ENCODE assay signal across 8 cellular contexts in the genomic region with DNA sequence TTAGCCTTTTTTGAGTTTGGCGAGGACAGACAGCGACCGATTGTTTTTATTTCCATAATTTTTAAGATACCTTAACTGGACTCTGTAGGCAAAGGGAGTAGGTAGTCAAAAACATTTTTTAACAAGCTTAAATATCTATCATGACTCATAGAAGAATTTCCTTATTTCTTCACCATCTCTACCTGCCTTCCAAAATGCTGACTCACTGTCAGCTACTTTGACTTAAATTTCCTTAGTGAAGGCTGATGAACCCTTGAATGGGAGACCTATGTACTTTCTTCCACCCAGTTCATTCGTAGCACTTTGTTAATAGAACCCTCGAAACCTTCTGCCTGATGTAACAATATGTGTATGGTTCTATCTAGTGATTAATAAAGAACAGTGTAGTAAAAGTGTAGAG. TPM values are rescaled to one million over a fixed set of nuclear protein-coding genes. Genes with fewer than 3 reads are reported as not detected.
DNase-seq lines count a peak whose midpoint lies in the region; ATAC-seq, FAIRE-seq and TF ChIP-seq lines count a peak whose summit lies in the region.

No MANE protein-coding gene starts in this region.

- H3K4me3 ChIP-seq in CD4-positive, CD25-positive, alpha-beta regulatory T cell (ENCODE audit: low read depth, low read length) = peak overlapping the region; percentile 96
- H3K4me3 ChIP-seq in GM12878 (peak overlapping the region; percentile 94), mucosa of stomach (ENCODE audit: low read length) (no peak overlapping the region), pancreas (no peak overlapping the region)

- in situ Hi-C loops in GM12878 (cut with MboI) = no loop called here

- intact Hi-C loops in GM12878 (cut with micrococcal nuclease; ENCODE audit: unreplicated experiment) (loop anchor here (10.0 kb wide), 1 partner anchor 290 kb away; no protein-coding TSS in a partner anchor), pancreas (cut with DNase I) (no loop called here)

- peaks cover 25% of the 10 kb centered on the region for H3K4me1 ChIP-seq in CD4-positive, CD25-positive, alpha-beta regulatory T cell (ENCODE audit: control insufficient read depth, insufficient read depth, low read length, poor library complexity, severe bottlenecking)
- H3K4me1 ChIP-seq in GM12878 (ENCODE audit: control insufficient read depth, insufficient read depth, low read length) = no peaks in the 10 kb centered on the region
- H3K4me1 ChIP-seq in mucosa of stomach (ENCODE audit: control insufficient read depth, insufficient read depth, low read length) = peaks cover 6% of the 10 kb centered on the region
- H3K4me1 ChIP-seq in pancreas = peaks cover 4 to 10% (median 10%) of the 10 kb centered on the region in 3 donors

- H3K9ac ChIP-seq in GM12878 (ENCODE audit: control insufficient read depth, insufficient read depth, low read length) (no peak overlapping the region), mucosa of stomach (ENCODE audit: low read length) (peak overlapping the region; percentile 97)

- no TSS peak for BruUV-seq in GM12878 (replicated peaks; lab: Mats Ljungman, UMichigan)

- no peak for FAIRE-seq in GM12878 (lab: Jason Lieb, UNC)
- no peak for FAIRE-seq in pancreas (lab: Jason Lieb, UNC)

- H3K27ac ChIP-seq in CD4-positive, CD25-positive, alpha-beta regulatory T cell (ENCODE audit: insufficient read depth, low read length, poor library complexity, severe bottlenecking) = no peak overlapping the region
- H3K27ac ChIP-seq in GM12878 (ENCODE audit: control insufficient read depth, insufficient read depth) (no peak overlapping the region), pancreas (no peak overlapping the region)

- 99% methylated on average over 5 of the region's 5 CpGs for WGBS in GM12878 (ENCODE audit: insufficient coverage, insufficient replicate concordance, low lambda C conversion rate, missing lambda C conversion rate)
- 78 to 81% methylated on average over 5 of the region's 5 CpGs for WGBS in pancreas, 2 donors

- H3K4me3 Mint-ChIP-seq in CD4-positive, CD25-positive, alpha-beta regulatory T cell = peak overlapping the region in 3 of 4 donors; percentile 3 to 99 (median 93)

- H3K4me2 ChIP-seq in GM12878 (ENCODE audit: control insufficient read depth, insufficient read depth) = peak overlapping the region; percentile 70

- peaks cover 4% of the 10 kb centered on the region for H3K36me3 Mint-ChIP-seq in CD4-positive, CD25-positive, alpha-beta regulatory T cell

- H4K20me1 ChIP-seq in GM12878 (ENCODE audit: control insufficient read depth, insufficient read depth) = no peaks in the 10 kb centered on the region

- no peak for TF ChIP-seq POLR2A in GM12878 (IDR thresholded peaks at IDR 0.05; ENCODE audit: low read depth, low read length)

- peak overlapping the region in 1 of 3 donors; percentile 98 for H3K27ac Mint-ChIP-seq in CD4-positive, CD25-positive, alpha-beta regulatory T cell

- RAD21 ChIA-PET in GM12878 (lab: Charles Lee; ENCODE audit: unreplicated experiment) = no interaction called here

- H3K79me2 ChIP-seq in GM12878 (ENCODE audit: control insufficient read depth, insufficient read depth, low read length) = peaks cover 20% of the 10 kb centered on the region

- H3K27me3 ChIP-seq in CD4-positive, CD25-positive, alpha-beta regulatory T cell (ENCODE audit: control insufficient read depth, insufficient read depth, low read length) = no peaks in the 10 kb centered on the region
- H3K27me3 ChIP-seq in GM12878 (replicated peaks in 1 of 2; ENCODE audit: control insufficient read depth in 2 of 2, insufficient read depth in 2 of 2, low read length in 1 of 2) (no peaks in the 10 kb centered on the region), mucosa of stomach (ENCODE audit: control insufficient read depth, insufficient read depth, low read length) (no peaks in the 10 kb centered on the region), pancreas (no peaks in the 10 kb centered on the region)

- H3K9me3 Mint-ChIP-seq in CD4-positive, CD25-positive, alpha-beta regulatory T cell = peaks cover 0 to 4% (median 0%) of the 10 kb centered on the region in 7 donors

- SMC1A ChIA-PET in GM12878 (lab: Charles Lee; ENCODE audit: uncharacterized antibody, unreplicated experiment) = interaction anchor here (0.6 to 1.3 kb wide), 5 partner anchors 77 to 488 kb away, joined by 3 to 6 read pairs (median 3); no protein-coding TSS in a partner anchor

- TF ChIP-seq EP300 in GM12878 (IDR thresholded peaks at IDR 0.05; ENCODE audit: borderline replicate concordance in 1 of 2, control insufficient read depth in 1 of 2, low read depth in 2 of 2, low read length in 2 of 2) = no peak

- POLR2A ChIA-PET in GM12878 (lab: Charles Lee) = no interaction called here

- H2AFZ ChIP-seq in GM12878 (ENCODE audit: control insufficient read depth, low read depth, low read length) = peak overlapping the region; percentile 9; the same call in 1 of the 2 replicates

- TF ChIP-seq CTCF in GM12878 (IDR thresholded peaks at IDR 0.05 in 2 of 3, conservative IDR thresholded peaks at IDR 0.05 in 1 of 3; ENCODE audit: control insufficient read depth in 2 of 3, extremely low read depth in 1 of 3, insufficient read depth in 1 of 3, low read depth in 3 of 3, low read length in 3 of 3) (no peak), pancreas (IDR thresholded peaks at IDR 0.05) (no peak)

- CTCF ChIA-PET in GM12878 (lab: Yijun Ruan, JAX) = interaction anchor here (0.7 to 1.0 kb wide), 2 partner anchors 469 to 505 kb away, joined by 3 to 5 read pairs; no protein-coding TSS in a partner anchor

- peaks cover 23% of the 10 kb centered on the region for H3K27me3 Mint-ChIP-seq in CD4-positive, CD25-positive, alpha-beta regulatory T cell

- peak in 2 of 3 donors; percentile 1 to 7 for DNase-seq in CD4-positive, CD25-positive, alpha-beta regulatory T cell
- peak; percentile 5 for DNase-seq in HuH-7 (ENCODE audit: low spot score)
- DNase-seq in GM12878 (ENCODE audit: low read depth, low spot score) = no peak
- DNase-seq in dedifferentiated amniotic fluid mesenchymal stem cell (ENCODE audit: extremely low spot score) = no peak
- no peak for DNase-seq in pancreas
- no peak for DNase-seq in SKM-1 treated with dmso at 0.1 percent for 144 hours (lab: John Stamatoyannopoulos, UW; ENCODE audit: unreplicated experiment)

- H3K4me1 Mint-ChIP-seq in CD4-positive, CD25-positive, alpha-beta regulatory T cell = peaks cover 16 to 34% (median 25%) of the 10 kb centered on the region in 4 donors

- no peak for ATAC-seq in CD4-positive, CD25-positive, alpha-beta regulatory T cell (ENCODE audit: low read depth in 2 of 2)
- ATAC-seq in GM12878 (no peak), pancreas (no peak), HG03354 (IDR thresholded peaks at IDR 0.05; ENCODE audit: poor library complexity, severe bottlenecking, unreplicated experiment) (no peak)

- no peak for TF ChIP-seq RAD21 in GM12878 (IDR thresholded peaks at IDR 0.05; ENCODE audit: insufficient read depth, low read depth, low read length)

- no peaks in the 10 kb centered on the region for H3K36me3 ChIP-seq in CD4-positive, CD25-positive, alpha-beta regulatory T cell (ENCODE audit: control insufficient read depth, insufficient read depth, low read length)
- H3K36me3 ChIP-seq in GM12878 (ENCODE audit: control insufficient read depth in 2 of 2, insufficient read depth in 2 of 2, low read length in 1 of 2) = no peaks in the 10 kb centered on the region
- no peaks in the 10 kb centered on the region for H3K36me3 ChIP-seq in mucosa of stomach (ENCODE audit: control insufficient read depth, insufficient read depth, low read length)
- no peaks in the 10 kb centered on the region for H3K36me3 ChIP-seq in pancreas

- H3K9me3 ChIP-seq in CD4-positive, CD25-positive, alpha-beta regulatory T cell (ENCODE audit: control insufficient read depth in 2 of 2, low read length in 2 of 2) = no peaks in the 10 kb centered on the region
- H3K9me3 ChIP-seq in GM12878 (replicated peaks; ENCODE audit: control insufficient read depth, insufficient read depth, low read length) (no peaks in the 10 kb centered on the region), mucosa of stomach (ENCODE audit: control insufficient read depth, low read length) (no peaks in the 10 kb centered on the region), pancreas (no peaks in the 10 kb centered on the region)

TF ChIP-seq in GM12878, 131 proteins besides CTCF, POLR2A, EP300 and RAD21:
- TF ChIP-seq PML (IDR thresholded peaks at IDR 0.05; ENCODE audit: low read length) = no peak
- TF ChIP-seq BACH1 (IDR thresholded peaks at IDR 0.05; ENCODE audit: borderline replicate concordance) = peak; percentile 39; the same call in 1 of the 2 replicates

RNA-seq across cellular contexts. Expression of a gene that starts 1.1 kb away (rescaled TPM):
- 9.8 TPM for total RNA-seq in CD4-positive, CD25-positive, alpha-beta regulatory T cell
- 10 to 100 TPM; 12.5 to 21.3 (median 14.0) TPM for polyA plus RNA-seq in CD4-positive, CD25-positive, alpha-beta regulatory T cell
- 18.7 and 20.0 TPM in 2 replicates for total RNA-seq in GM12878 (2013; cell fraction: nucleolus; rRNA removed)
- total RNA-seq in GM12878 (2014; rRNA removed) (14.4 and 17.1 TPM in 2 replicates), GM12878 (2014; rRNA removed; fragmentation: Illumina TruSeq; extraction: Trizol) (20.6 and 21.8 TPM in 2 replicates), GM12878 (2021) (27.5 and 31.3 TPM in 2 replicates), pancreas (10 to 100 TPM in 4 of 6 donors, 1 to 10 TPM in 2; 8.0 to 14.4 (median 11.2) TPM)
- polyA plus RNA-seq in GM12878 (2011; ENCODE audit: low read depth) = 8.7 TPM
- polyA plus RNA-seq in GM12878 (2011; rRNA removed) (23.2 and 31.4 TPM in 2 replicates), GM12878 (2014; fragmentation: Illumina TruSeq; extraction: Trizol) (28.2 and 38.0 TPM in 2 replicates), GM12878 (2014; fragmentation: Nextera tagmentation; extraction: Ambion mirVana) (1 to 10 TPM; 7.6 to 9.8 TPM), GM12878 (2014; rRNA removed) (16.7 and 18.4 TPM in 2 replicates), GM12878 (2016; fragmentation: Nextera tagmentation; extraction: Ambion mirVana) (10 to 100 TPM; 41.7 to 46.6 TPM), pancreas (1 to 10 TPM; 5.1 to 7.0 TPM)
- 14.5 and 20.8 TPM in 2 replicates for polyA plus RNA-seq in GM12878 (2011; cell fraction: cytosol; rRNA removed)
- 13.1 and 13.5 TPM in 2 replicates for polyA plus RNA-seq in GM12878 (2011; cell fraction: nucleus; rRNA removed)
- polyA plus RNA-seq in GM12878 (2012) = 12.8 and 16.7 TPM in 2 replicates
- polyA minus RNA-seq in GM12878 (2011; rRNA and poly(A)+ RNA removed) = 25.8 and 41.3 TPM in 2 replicates
- polyA minus RNA-seq in GM12878 (2011; cell fraction: cytosol; rRNA and poly(A)+ RNA removed) = 19.4 and 19.5 TPM in 2 replicates
- 18.1 and 27.5 TPM in 2 replicates for polyA minus RNA-seq in GM12878 (2011; cell fraction: nucleus; rRNA and poly(A)+ RNA removed)

Comparison
In these comparisons a context has a peak if more than half of its experiments do, and no peak if none do; other contexts are left out.
1. DNase-seq: peak in CD4-positive, CD25-positive, alpha-beta regulatory T cell (2 of 3) and HuH-7 (single experiment); none in GM12878 (single experiment), dedifferentiated amniotic fluid mesenchymal stem cell (single experiment), pancreas (0 of 6) and SKM-1 treated with dmso at 0.1 percent for 144 hours (single experiment).
2. H3K4me3 ChIP-seq: peak in CD4-positive, CD25-positive, alpha-beta regulatory T cell (single experiment) and GM12878 (single experiment); none in mucosa of stomach (single experiment) and pancreas (0 of 4).